ENCODE assay signal across 1 cellular context in genomic region chr12:91057349-91057748, GRCh38.
TF ChIP-seq lines count a peak whose summit lies in the region.

No MANE protein-coding gene starts in this region.

TF ChIP-seq in HepG2, 621 proteins besides CTCF, POLR2A, EP300 and RAD21:
- TF ChIP-seq POLR2G (IDR thresholded peaks at IDR 0.05; ENCODE audit: low read depth, low read length) (no peak), MAFK (conservative IDR thresholded peaks at IDR 0.05 in 1 of 2, IDR thresholded peaks at IDR 0.05 in 1 of 2; ENCODE audit: low read length in 2 of 2) (peak; percentile 28 to 51; a peak in 1 of 4 replicates), MAFF (IDR thresholded peaks at IDR 0.05; ENCODE audit: low read depth, low read length) (peak; percentile 55)
TF ChIP-seq in HepG2: peak in this region for 2.
